28 cellular contexts compared by ENCODE assay signal in the genomic region with DNA sequence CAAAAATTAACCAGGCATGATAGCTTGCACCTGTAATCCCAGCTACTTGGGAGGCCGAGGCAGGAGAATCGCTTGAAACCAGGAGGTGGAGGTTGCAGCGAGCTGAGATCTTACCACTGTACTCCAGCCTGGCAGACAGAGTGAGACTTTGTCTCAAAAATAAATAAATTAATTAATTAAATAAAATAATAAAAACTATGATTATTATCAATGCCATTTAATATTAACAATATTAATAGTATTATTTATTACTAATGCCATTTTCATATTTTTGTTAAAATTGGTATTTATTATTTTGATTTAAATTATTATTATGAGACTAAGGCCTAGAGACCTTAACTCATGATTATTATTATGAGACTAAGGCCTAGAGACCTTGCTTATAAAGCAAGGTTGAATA.
"Had no signal": no experiment of that assay in that cellular context is flagged by ENCODE, and none has a peak within 500 bp of the region (broad histone marks: within the 10 kb centered on the region; RNA-seq: fewer than 3 reads in every experiment).

No MANE protein-coding gene starts in this region.

- H3K27ac ChIP-seq: neural progenitor cell, neutrophil, parathyroid adenoma, psoas muscle, right lobe of liver, sigmoid colon, stomach, thoracic aorta, thyroid gland, tibial nerve, upper lobe of left lung had no signal

- H2AFZ ChIP-seq: neural progenitor cell, parathyroid adenoma had no signal

- H3K4me3 ChIP-seq: neural progenitor cell, psoas muscle, right lobe of liver, sigmoid colon, stomach, thoracic aorta, thyroid gland, tibial nerve, upper lobe of left lung had no signal

- H3K27ac Mint-ChIP-seq: naive B cell; naive thymus-derived CD8-positive, alpha-beta T cell; natural killer cell treated with Interleukin-12 subunit alpha and Interleukin-12 subunit beta and Interleukin-15 and Interleukin-18, amount 100 ng/mL, for 72 hours; neural progenitor cell; progenitor cell of endocrine pancreas; stimulated activated effector memory CD8-positive, alpha-beta T cell treated with anti-CD3 and anti-CD28 coated beads, Interleukin-12 subunit alpha, Interleukin-12 subunit beta, amount 100 ng/mL, for 72 hours; stimulated activated naive B cell treated with anti-CD40 and anti-IgM and Interleukin-4, amounts not matched to agents 10 μg/mL and 1 μg/mL and 100 μg/mL, for 72 hours; stimulated activated naive CD8-positive, alpha-beta T cell treated with anti-CD3 and anti-CD28 coated beads, Interleukin-15, Interleukin-2, amounts not matched to agents 100 ng/mL and 50 ng/mL, for 24 hours had no signal

- H3K4me2 ChIP-seq: neural progenitor cell had no signal

- H3K9me3 ChIP-seq: neutrophil, psoas muscle, right lobe of liver, sigmoid colon, stomach, thoracic aorta, thyroid gland, tibial nerve, upper lobe of left lung had no signal

- FAIRE-seq: urothelium cell line had no signal

- ATAC-seq: naive thymus-derived CD8-positive, alpha-beta T cell; natural killer cell treated with Interleukin-12 subunit alpha and Interleukin-12 subunit beta and Interleukin-15 and Interleukin-18, amount 100 ng/mL, for 72 hours; psoas muscle; right cardiac atrium; right lobe of liver; stimulated activated effector memory CD8-positive, alpha-beta T cell treated with anti-CD3 and anti-CD28 coated beads, Interleukin-12 subunit alpha, Interleukin-12 subunit beta, amount 100 ng/mL, for 72 hours; stimulated activated naive B cell treated with anti-CD40 and anti-IgM and Interleukin-4, amounts not matched to agents 10 μg/mL and 1 μg/mL and 100 μg/mL, for 72 hours had no signal

- H3K36me3 Mint-ChIP-seq: naive B cell; naive thymus-derived CD8-positive, alpha-beta T cell; natural killer cell treated with Interleukin-12 subunit alpha and Interleukin-12 subunit beta and Interleukin-15 and Interleukin-18, amount 100 ng/mL, for 72 hours; stimulated activated effector memory CD8-positive, alpha-beta T cell treated with anti-CD3 and anti-CD28 coated beads, Interleukin-12 subunit alpha, Interleukin-12 subunit beta, amount 100 ng/mL, for 72 hours; stimulated activated naive B cell treated with anti-CD40 and anti-IgM and Interleukin-4, amounts not matched to agents 10 μg/mL and 1 μg/mL and 100 μg/mL, for 72 hours had no signal

- H3K4me1 Mint-ChIP-seq: naive B cell; naive thymus-derived CD8-positive, alpha-beta T cell; stimulated activated effector memory CD8-positive, alpha-beta T cell treated with anti-CD3 and anti-CD28 coated beads, Interleukin-12 subunit alpha, Interleukin-12 subunit beta, amount 100 ng/mL, for 72 hours; stimulated activated naive B cell treated with anti-CD40 and anti-IgM and Interleukin-4, amounts not matched to agents 10 μg/mL and 1 μg/mL and 100 μg/mL, for 72 hours had no signal

- H3K4me1 ChIP-seq: neural progenitor cell, parathyroid adenoma, psoas muscle, right lobe of liver, sigmoid colon, stomach, thyroid gland, upper lobe of left lung had no signal

- H3K9ac ChIP-seq: neural progenitor cell, parathyroid adenoma had no signal

- H3K27me3 ChIP-seq: neural progenitor cell, neutrophil, right lobe of liver, sigmoid colon, stomach, thyroid gland, tibial nerve, upper lobe of left lung had no signal

- H3K79me2 ChIP-seq: parathyroid adenoma had no signal

- DNase-seq: naive B cell; naive thymus-derived CD8-positive, alpha-beta T cell; nucleus accumbens; posterior cingulate gyrus; psoas muscle; right cardiac atrium; right lobe of liver; sigmoid colon; stimulated activated CD4-positive, alpha-beta T cell treated with anti-CD3 and anti-CD28 coated beads, Interleukin-15, amount 100 ng/mL, for 24 hours; stimulated activated CD4-positive, alpha-beta T cell treated with anti-CD3 and anti-CD28 coated beads, Interleukin-2, amount 100 ng/mL, for 24 hours; stimulated activated CD4-positive, alpha-beta T cell treated with anti-CD3 and anti-CD28 coated beads, Interleukin-2, amount 100 ng/mL, for 48 hours; stimulated activated CD4-positive, alpha-beta T cell treated with anti-CD3 and anti-CD28 coated beads, Interleukin-4, amount 100 ng/mL, for 24 hours; stimulated activated naive B cell treated with anti-CD40 and anti-IgM and Interleukin-4, amounts not matched to agents 10 μg/mL and 1 μg/mL and 100 μg/mL, for 72 hours; stimulated activated naive CD4-positive, alpha-beta T cell treated with Interleukin-2 at 50 U/mL for 16 hours; stomach; thyroid gland; trophoblast cell; upper lobe of left lung had no signal

- H3K9me3 Mint-ChIP-seq: neural progenitor cell had no signal

- H3K36me3 ChIP-seq: neutrophil, right lobe of liver, thyroid gland, upper lobe of left lung had no signal

- H3K27me3 Mint-ChIP-seq: naive B cell; natural killer cell treated with Interleukin-12 subunit alpha and Interleukin-12 subunit beta and Interleukin-15 and Interleukin-18, amount 100 ng/mL, for 72 hours; progenitor cell of endocrine pancreas; stimulated activated naive B cell treated with anti-CD40 and anti-IgM and Interleukin-4, amounts not matched to agents 10 μg/mL and 1 μg/mL and 100 μg/mL, for 72 hours; stimulated activated naive CD8-positive, alpha-beta T cell treated with anti-CD3 and anti-CD28 coated beads, Interleukin-15, Interleukin-2, amounts not matched to agents 100 ng/mL and 50 ng/mL, for 24 hours had no signal

- H3K4me3 Mint-ChIP-seq: naive B cell; naive thymus-derived CD8-positive, alpha-beta T cell; natural killer cell treated with Interleukin-12 subunit alpha and Interleukin-12 subunit beta and Interleukin-15 and Interleukin-18, amount 100 ng/mL, for 72 hours; neural progenitor cell; stimulated activated effector memory CD8-positive, alpha-beta T cell treated with anti-CD3 and anti-CD28 coated beads, Interleukin-12 subunit alpha, Interleukin-12 subunit beta, amount 100 ng/mL, for 72 hours; stimulated activated naive B cell treated with anti-CD40 and anti-IgM and Interleukin-4, amounts not matched to agents 10 μg/mL and 1 μg/mL and 100 μg/mL, for 72 hours; stimulated activated naive CD8-positive, alpha-beta T cell treated with anti-CD3 and anti-CD28 coated beads, Interleukin-15, Interleukin-2, amounts not matched to agents 100 ng/mL and 50 ng/mL, for 24 hours had no signal
